In the genomic region with DNA sequence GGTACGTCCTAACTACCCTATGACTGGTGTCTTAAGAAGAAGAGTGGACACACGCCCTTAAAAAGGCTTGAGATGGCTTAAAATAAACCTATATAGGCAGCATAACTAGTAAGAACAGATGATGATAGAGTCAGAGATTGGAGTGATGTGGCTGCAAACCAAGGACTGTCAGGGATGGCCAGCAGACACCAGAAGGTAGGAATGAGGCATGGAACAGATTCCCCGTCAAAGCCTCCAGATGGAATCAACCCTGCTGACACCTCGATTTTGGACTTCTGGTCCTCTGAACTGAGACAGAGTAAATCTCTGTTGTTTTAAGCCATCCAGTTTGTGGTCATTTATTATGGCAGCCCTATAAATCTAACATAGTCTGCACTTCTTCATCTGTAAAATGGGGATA, we compare ENCODE assay signal across 24 cellular contexts. TPM values are rescaled to one million over a fixed set of nuclear protein-coding genes. Genes with fewer than 3 reads are reported as not detected.
"Had no signal": no experiment of that assay in that cellular context is flagged by ENCODE, and none has a peak within 500 bp of the region (broad histone marks: within the 10 kb centered on the region; RNA-seq: fewer than 3 reads in every experiment).

No MANE protein-coding gene starts in this region.

- H3K27ac ChIP-seq: SK-N-MC had no signal

- ATAC-seq: activated T-helper 17 cell treated with anti-CD3 and anti-CD28 coated beads, Interleukin-2, amount 50 U/mL, for 72 hours; T-cell had no signal

- DNase-seq: activated B cell treated with CpG ODN at 0.5 μM for 24 hours; activated CD4-positive, alpha-beta T cell treated with anti-CD3 and anti-CD28 coated beads for 1 hour; activated CD4-positive, alpha-beta T cell treated with anti-CD3 and anti-CD28 coated beads, Interleukin-2, amount 10 ng/mL, durations not matched to agents 24 days and 14 days; activated CD4-positive, alpha-beta T cell treated with anti-CD3 and anti-CD28 coated beads, Interleukin-2, amount 50 U/mL, for 48 hours; activated gamma-delta T cell; activated naive CD4-positive, alpha-beta T cell treated with anti-CD3 and anti-CD28 coated beads for 36 hours; activated T-cell treated with anti-CD3 and anti-CD28 coated beads for 4 hours; activated T-cell treated with anti-CD3 and anti-CD28 coated beads, Interleukin-2, amount 50 U/mL, for 48 hours; amygdala; KG1; NCI-H1048; NCI-H146; NCI-H187 treated with DMSO at 0.1 percent for 48 hours; NCI-H345; NCI-H510A; NCI-H526 treated with DMSO at 0.1 percent for 48 hours; NCI-H82; T-cell; T-helper 2 cell; T1000 had no signal

- H3K4me3 ChIP-seq: SK-N-MC had no signal

RNA-seq across cellular contexts. Expression of gene TMOD1, which starts 7.4 kb away (rescaled TPM):
- total RNA-seq: LHCN-M2, OCI-LY7 had no signal
